In the genomic region with DNA sequence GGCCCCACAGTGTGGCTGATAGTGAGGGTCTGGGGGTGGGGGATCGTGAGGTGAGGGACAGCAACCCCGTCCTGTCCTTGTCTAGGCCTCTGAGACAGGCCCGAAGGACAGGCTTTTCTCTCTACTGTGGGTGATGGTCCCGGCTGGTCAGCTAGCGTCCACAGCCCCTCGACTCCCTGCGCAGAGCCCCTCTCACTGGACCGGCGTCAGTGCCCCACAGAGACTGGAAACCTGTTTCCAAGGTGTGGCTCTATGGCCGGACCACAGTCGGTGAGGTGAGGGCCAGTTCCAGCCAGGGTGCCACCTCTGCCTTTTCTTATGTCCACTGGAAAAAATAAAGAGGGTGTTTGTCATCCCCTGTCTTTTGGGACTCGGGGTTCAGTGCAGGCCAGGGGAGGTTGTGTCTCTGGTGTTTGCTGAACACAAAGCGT, we compare ENCODE assay signal across 1 cellular context.
TF ChIP-seq lines count a peak whose summit lies in the region.

No MANE protein-coding gene starts in this region.

TF ChIP-seq in GM12878, 131 proteins besides CTCF, POLR2A, EP300 and RAD21 (continued from another document):
- TF ChIP-seq, protein P1, sequence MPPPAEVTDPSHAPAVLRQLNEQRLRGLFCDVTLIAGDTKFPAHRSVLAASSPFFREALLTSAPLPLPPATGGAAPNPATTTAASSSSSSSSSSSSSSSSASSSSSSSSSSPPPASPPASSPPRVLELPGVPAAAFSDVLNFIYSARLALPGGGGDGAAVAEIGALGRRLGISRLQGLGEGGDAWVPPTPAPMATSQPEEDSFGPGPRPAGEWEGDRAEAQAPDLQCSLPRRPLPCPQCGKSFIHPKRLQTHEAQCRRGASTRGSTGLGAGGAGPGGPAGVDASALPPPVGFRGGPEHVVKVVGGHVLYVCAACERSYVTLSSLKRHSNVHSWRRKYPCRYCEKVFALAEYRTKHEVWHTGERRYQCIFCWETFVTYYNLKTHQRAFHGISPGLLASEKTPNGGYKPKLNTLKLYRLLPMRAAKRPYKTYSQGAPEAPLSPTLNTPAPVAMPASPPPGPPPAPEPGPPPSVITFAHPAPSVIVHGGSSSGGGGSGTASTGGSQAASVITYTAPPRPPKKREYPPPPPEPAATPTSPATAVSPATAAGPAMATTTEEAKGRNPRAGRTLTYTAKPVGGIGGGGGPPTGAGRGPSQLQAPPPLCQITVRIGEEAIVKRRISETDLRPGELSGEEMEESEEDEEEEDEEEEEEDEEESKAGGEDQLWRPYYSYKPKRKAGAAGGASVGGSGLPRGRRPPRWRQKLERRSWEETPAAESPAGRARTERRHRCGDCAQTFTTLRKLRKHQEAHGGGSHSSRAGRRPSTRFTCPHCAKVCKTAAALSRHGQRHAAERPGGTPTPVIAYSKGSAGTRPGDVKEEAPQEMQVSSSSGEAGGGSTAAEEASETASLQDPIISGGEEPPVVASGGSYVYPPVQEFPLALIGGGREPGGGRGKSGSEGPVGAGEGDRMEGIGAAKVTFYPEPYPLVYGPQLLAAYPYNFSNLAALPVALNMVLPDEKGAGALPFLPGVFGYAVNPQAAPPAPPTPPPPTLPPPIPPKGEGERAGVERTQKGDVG (CRISPR knock-in tag; IDR thresholded peaks at IDR 0.05), result no peak
- TF ChIP-seq MYB (IDR thresholded peaks at IDR 0.05; ENCODE audit: borderline replicate concordance, low read depth, low read length) (no peak), NFYA (IDR thresholded peaks at IDR 0.05; ENCODE audit: borderline replicate concordance, low read depth, low read length) (no peak), SP1 (IDR thresholded peaks at IDR 0.05; ENCODE audit: low read depth, low read length) (no peak), TCF12 (IDR thresholded peaks at IDR 0.05; ENCODE audit: low read depth, low read length) (no peak), ZNF384 (IDR thresholded peaks at IDR 0.05; ENCODE audit: borderline replicate concordance, low read depth, low read length) (no peak), WRNIP1 (IDR thresholded peaks at IDR 0.05; ENCODE audit: borderline replicate concordance, low read depth, low read length) (no peak), SMAD1 (IDR thresholded peaks at IDR 0.05; ENCODE audit: low read depth, partially characterized antibody) (no peak), PAX8 (IDR thresholded peaks at IDR 0.05) (no peak), HCFC1 (IDR thresholded peaks at IDR 0.05; ENCODE audit: low read length) (no peak), ZNF622 (IDR thresholded peaks at IDR 0.05) (no peak), IRF4 (IDR thresholded peaks at IDR 0.05; ENCODE audit: low read depth, low read length) (no peak)
- TF ChIP-seq, protein P2, sequence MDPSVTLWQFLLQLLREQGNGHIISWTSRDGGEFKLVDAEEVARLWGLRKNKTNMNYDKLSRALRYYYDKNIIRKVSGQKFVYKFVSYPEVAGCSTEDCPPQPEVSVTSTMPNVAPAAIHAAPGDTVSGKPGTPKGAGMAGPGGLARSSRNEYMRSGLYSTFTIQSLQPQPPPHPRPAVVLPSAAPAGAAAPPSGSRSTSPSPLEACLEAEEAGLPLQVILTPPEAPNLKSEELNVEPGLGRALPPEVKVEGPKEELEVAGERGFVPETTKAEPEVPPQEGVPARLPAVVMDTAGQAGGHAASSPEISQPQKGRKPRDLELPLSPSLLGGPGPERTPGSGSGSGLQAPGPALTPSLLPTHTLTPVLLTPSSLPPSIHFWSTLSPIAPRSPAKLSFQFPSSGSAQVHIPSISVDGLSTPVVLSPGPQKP (IDR thresholded peaks at IDR 0.05; ENCODE audit: low read depth, low read length), result no peak
- TF ChIP-seq, protein P3, sequence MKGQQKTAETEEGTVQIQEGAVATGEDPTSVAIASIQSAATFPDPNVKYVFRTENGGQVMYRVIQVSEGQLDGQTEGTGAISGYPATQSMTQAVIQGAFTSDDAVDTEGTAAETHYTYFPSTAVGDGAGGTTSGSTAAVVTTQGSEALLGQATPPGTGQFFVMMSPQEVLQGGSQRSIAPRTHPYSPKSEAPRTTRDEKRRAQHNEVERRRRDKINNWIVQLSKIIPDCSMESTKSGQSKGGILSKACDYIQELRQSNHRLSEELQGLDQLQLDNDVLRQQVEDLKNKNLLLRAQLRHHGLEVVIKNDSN (IDR thresholded peaks at IDR 0.05; ENCODE audit: borderline replicate concordance, extremely low read length, insufficient read depth, low read depth, low read length), result no peak
- TF ChIP-seq, protein P4, sequence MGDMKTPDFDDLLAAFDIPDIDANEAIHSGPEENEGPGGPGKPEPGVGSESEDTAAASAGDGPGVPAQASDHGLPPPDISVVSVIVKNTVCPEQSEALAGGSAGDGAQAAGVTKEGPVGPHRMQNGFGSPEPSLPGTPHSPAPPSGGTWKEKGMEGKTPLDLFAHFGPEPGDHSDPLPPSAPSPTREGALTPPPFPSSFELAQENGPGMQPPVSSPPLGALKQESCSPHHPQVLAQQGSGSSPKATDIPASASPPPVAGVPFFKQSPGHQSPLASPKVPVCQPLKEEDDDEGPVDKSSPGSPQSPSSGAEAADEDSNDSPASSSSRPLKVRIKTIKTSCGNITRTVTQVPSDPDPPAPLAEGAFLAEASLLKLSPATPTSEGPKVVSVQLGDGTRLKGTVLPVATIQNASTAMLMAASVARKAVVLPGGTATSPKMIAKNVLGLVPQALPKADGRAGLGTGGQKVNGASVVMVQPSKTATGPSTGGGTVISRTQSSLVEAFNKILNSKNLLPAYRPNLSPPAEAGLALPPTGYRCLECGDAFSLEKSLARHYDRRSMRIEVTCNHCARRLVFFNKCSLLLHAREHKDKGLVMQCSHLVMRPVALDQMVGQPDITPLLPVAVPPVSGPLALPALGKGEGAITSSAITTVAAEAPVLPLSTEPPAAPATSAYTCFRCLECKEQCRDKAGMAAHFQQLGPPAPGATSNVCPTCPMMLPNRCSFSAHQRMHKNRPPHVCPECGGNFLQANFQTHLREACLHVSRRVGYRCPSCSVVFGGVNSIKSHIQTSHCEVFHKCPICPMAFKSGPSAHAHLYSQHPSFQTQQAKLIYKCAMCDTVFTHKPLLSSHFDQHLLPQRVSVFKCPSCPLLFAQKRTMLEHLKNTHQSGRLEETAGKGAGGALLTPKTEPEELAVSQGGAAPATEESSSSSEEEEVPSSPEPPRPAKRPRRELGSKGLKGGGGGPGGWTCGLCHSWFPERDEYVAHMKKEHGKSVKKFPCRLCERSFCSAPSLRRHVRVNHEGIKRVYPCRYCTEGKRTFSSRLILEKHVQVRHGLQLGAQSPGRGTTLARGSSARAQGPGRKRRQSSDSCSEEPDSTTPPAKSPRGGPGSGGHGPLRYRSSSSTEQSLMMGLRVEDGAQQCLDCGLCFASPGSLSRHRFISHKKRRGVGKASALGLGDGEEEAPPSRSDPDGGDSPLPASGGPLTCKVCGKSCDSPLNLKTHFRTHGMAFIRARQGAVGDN (IDR thresholded peaks at IDR 0.05), result no peak
- TF ChIP-seq, protein P5, sequence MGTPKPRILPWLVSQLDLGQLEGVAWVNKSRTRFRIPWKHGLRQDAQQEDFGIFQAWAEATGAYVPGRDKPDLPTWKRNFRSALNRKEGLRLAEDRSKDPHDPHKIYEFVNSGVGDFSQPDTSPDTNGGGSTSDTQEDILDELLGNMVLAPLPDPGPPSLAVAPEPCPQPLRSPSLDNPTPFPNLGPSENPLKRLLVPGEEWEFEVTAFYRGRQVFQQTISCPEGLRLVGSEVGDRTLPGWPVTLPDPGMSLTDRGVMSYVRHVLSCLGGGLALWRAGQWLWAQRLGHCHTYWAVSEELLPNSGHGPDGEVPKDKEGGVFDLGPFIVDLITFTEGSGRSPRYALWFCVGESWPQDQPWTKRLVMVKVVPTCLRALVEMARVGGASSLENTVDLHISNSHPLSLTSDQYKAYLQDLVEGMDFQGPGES (IDR thresholded peaks at IDR 0.05), result no peak
- TF ChIP-seq, protein P6, sequence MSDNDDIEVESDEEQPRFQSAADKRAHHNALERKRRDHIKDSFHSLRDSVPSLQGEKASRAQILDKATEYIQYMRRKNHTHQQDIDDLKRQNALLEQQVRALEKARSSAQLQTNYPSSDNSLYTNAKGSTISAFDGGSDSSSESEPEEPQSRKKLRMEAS (IDR thresholded peaks at IDR 0.05; ENCODE audit: low read depth, low read length), result no peak
